ENCODE assay signal across 32 cellular contexts in genomic region chr21:34181418-34181817, GRCh38.
A peak's percentile ranks its signal among the peaks of the same experiment; 100 is the strongest.
DNase-seq lines count a peak whose midpoint lies in the region; ATAC-seq and TF ChIP-seq lines count a peak whose summit lies in the region.
"Had no signal": no experiment of that assay in that cellular context is flagged by ENCODE, and none has a peak within 500 bp of the region (broad histone marks: within the 10 kb centered on the region; RNA-seq: fewer than 3 reads in every experiment).

No MANE protein-coding gene starts in this region.

- H3K27ac Mint-ChIP-seq in osteocyte (ENCODE audit: unreplicated experiment): no peak overlapping the region
- H3K27ac Mint-ChIP-seq: activated naive CD8-positive, alpha-beta T cell treated with anti-CD3 and anti-CD28 coated beads for 36 hours; CD4-positive, alpha-beta T cell; memory B cell; T-helper 17 cell had no signal

- no peaks in the 10 kb centered on the region for H3K9me3 ChIP-seq in heart left ventricle
- no peaks in the 10 kb centered on the region for H3K9me3 ChIP-seq in tibial nerve
- H3K9me3 ChIP-seq: MG63 had no signal

- ATAC-seq in heart left ventricle: peak in 1 of 4 donors; percentile 56
- ATAC-seq in left cardiac atrium: no peak
- ATAC-seq in HG03139 (IDR thresholded peaks at IDR 0.05; ENCODE audit: unreplicated experiment): no peak
- ATAC-seq: effector memory CD8-positive, alpha-beta T cell; esophagus mucosa; foreskin keratinocyte; GM12878; SK-N-SH treated with all-trans-retinoic acid at 6 μM for 48 hours; T-helper 17 cell had no signal

- TF ChIP-seq POLR2A in heart left ventricle (IDR thresholded peaks at IDR 0.05) (no peak), tibial nerve (IDR thresholded peaks at IDR 0.05) (no peak)

- H3K4me1 Mint-ChIP-seq in osteocyte (ENCODE audit: unreplicated experiment): peaks cover 26% of the 10 kb centered on the region
- H3K4me1 Mint-ChIP-seq: memory B cell, T-helper 17 cell had no signal

- no peaks in the 10 kb centered on the region for H3K9me3 Mint-ChIP-seq in osteocyte (ENCODE audit: unreplicated experiment)
- H3K9me3 Mint-ChIP-seq: CD4-positive, alpha-beta T cell had no signal

- H3K36me3 ChIP-seq in heart left ventricle (no peaks in the 10 kb centered on the region), tibial nerve (no peaks in the 10 kb centered on the region)
- H3K36me3 ChIP-seq: MG63 had no signal

- intact Hi-C loops in heart left ventricle (cut with DNase I): loop anchor here in 1 of 10 donors (5.0 kb wide), 1 partner anchor 109 kb away; the partner anchor contains the start of genes MRPS6 and SLC5A3
- intact Hi-C loops in left cardiac atrium (cut with DNase I): no loop called here

- TF ChIP-seq EP300 in tibial nerve (IDR thresholded peaks at IDR 0.05): no peak

- no peaks in the 10 kb centered on the region for H3K27me3 Mint-ChIP-seq in osteocyte (ENCODE audit: unreplicated experiment)
- H3K27me3 Mint-ChIP-seq: activated naive CD8-positive, alpha-beta T cell treated with anti-CD3 and anti-CD28 coated beads for 36 hours; CD4-positive, alpha-beta T cell; effector memory CD8-positive, alpha-beta T cell; memory B cell; T-helper 17 cell had no signal

- H3K4me3 Mint-ChIP-seq in osteocyte (ENCODE audit: unreplicated experiment): peak overlapping the region; percentile 51
- H3K4me3 Mint-ChIP-seq: activated naive CD8-positive, alpha-beta T cell treated with anti-CD3 and anti-CD28 coated beads for 36 hours; CD4-positive, alpha-beta T cell; effector memory CD8-positive, alpha-beta T cell; memory B cell; T-helper 17 cell had no signal

- H3K4me1 ChIP-seq in heart left ventricle (peaks cover 0 to 5% (median 0%) of the 10 kb centered on the region in 12 donors), tibial nerve (peaks cover 0 to 50% (median 9%) of the 10 kb centered on the region in 4 donors)
- H3K4me1 ChIP-seq: foreskin keratinocyte had no signal

- H3K27ac ChIP-seq in heart left ventricle (peak overlapping the region in 6 of 12 donors; percentile 8 to 45 (median 25)), coronary artery (peak overlapping the region; percentile 47 to 76), tibial nerve (peak overlapping the region; percentile 45 to 87 (median 73))
- H3K27ac ChIP-seq: foreskin keratinocyte, RWPE1 had no signal

- no peaks in the 10 kb centered on the region for H3K27me3 ChIP-seq in heart left ventricle
- H3K27me3 ChIP-seq in tibial nerve: no peaks in the 10 kb centered on the region
- H3K27me3 ChIP-seq: MG63 had no signal

- TF ChIP-seq CTCF in heart left ventricle (IDR thresholded peaks at IDR 0.05) (no peak), coronary artery (IDR thresholded peaks at IDR 0.05) (no peak), osteocyte (IDR thresholded peaks at IDR 0.05) (no peak), tibial nerve (IDR thresholded peaks at IDR 0.05) (no peak)

- 77 to 86% (median 84%) methylated on average over 7 of the region's 7 CpGs for WGBS in heart left ventricle, 4 donors
- 24 to 32% methylated on average over 7 of the region's 7 CpGs for WGBS in tibial nerve, 2 donors

- DNase-seq in heart left ventricle (peak in 2 of 5 donors; percentile 40 to 71), left cardiac atrium (no peak), coronary artery (ENCODE audit: low spot score) (no peak), osteocyte (ENCODE audit: extremely low spot score, unreplicated experiment) (no peak), tibial nerve (ENCODE audit: low spot score in 2 of 2) (no peak), HuH-7 (ENCODE audit: low spot score) (no peak), AG20443 (ENCODE audit: low spot score) (no peak)
- DNase-seq: 8988T; activated effector memory CD4-positive, alpha-beta T cell treated with Interleukin-2 at 50 U/mL for 16 hours; activated naive CD8-positive, alpha-beta T cell treated with anti-CD3 and anti-CD28 coated beads for 36 hours; activated T-cell treated with anti-CD3 and anti-CD28 coated beads for 4 hours; CD4-positive, alpha-beta T cell; effector memory CD8-positive, alpha-beta T cell; EL; foreskin keratinocyte; HCEC 1CT; KG1; MG63; NCI-H1417 treated with DMSO at 0.1 percent for 48 hours; NCI-H2081 treated with DMSO at 0.1 percent for 48 hours; NCI-H226; NCI-H82; small intestine; stimulated activated CD4-positive, alpha-beta T cell treated with anti-CD3 and anti-CD28 coated beads, Interleukin-1b, Interleukin-23, amount 100 ng/mL, for 48 hours; stimulated activated CD8-positive, alpha-beta memory T cell treated with anti-CD3 and anti-CD28 coated beads, Interleukin-4, amount 100 ng/mL, for 48 hours; T-helper 17 cell had no signal

- H3K4me3 ChIP-seq in heart left ventricle (peak overlapping the region in 7 of 12 donors; percentile 18 to 42 (median 31)), coronary artery (peak overlapping the region; percentile 52), tibial nerve (peak overlapping the region in 2 of 4 donors; percentile 15 to 28)
- H3K4me3 ChIP-seq: GM12878, MG63 had no signal

- H3K36me3 Mint-ChIP-seq in osteocyte (ENCODE audit: unreplicated experiment): no peaks in the 10 kb centered on the region
- H3K36me3 Mint-ChIP-seq: activated naive CD8-positive, alpha-beta T cell treated with anti-CD3 and anti-CD28 coated beads for 36 hours had no signal
